8 cellular contexts compared by ENCODE assay signal in genomic region chr1:11650331-11650991, GRCh38. TPM values are rescaled to one million over a fixed set of nuclear protein-coding genes. Genes with fewer than 3 reads are reported as not detected.
DNase-seq lines count a peak whose midpoint lies in the region; ATAC-seq and TF ChIP-seq lines count a peak whose summit lies in the region.

No MANE protein-coding gene starts in this region.

- TF ChIP-seq POLR2A in Peyer's patch (IDR thresholded peaks at IDR 0.05), result no peak

- H3K27me3 ChIP-seq in HAP-1 (ENCODE audit: low read depth), result no peaks in the 10 kb centered on the region
- peaks cover 0 to 8% of the 10 kb centered on the region in 2 donors for H3K27me3 ChIP-seq in Peyer's patch
- peaks cover 88% of the 10 kb centered on the region for H3K27me3 ChIP-seq in neutrophil

- H3K36me3 ChIP-seq in HAP-1 (replicated peaks), result no peaks in the 10 kb centered on the region
- H3K36me3 ChIP-seq in Peyer's patch, result no peaks in the 10 kb centered on the region
- H3K36me3 ChIP-seq in neutrophil, result no peaks in the 10 kb centered on the region

- in situ Hi-C loops in HAP-1 (cut with MboI; ENCODE audit: low sequenced_read_pairs), result no loop called here

- H3K9me3 ChIP-seq in HAP-1, result no peaks in the 10 kb centered on the region
- no peaks in the 10 kb centered on the region for H3K9me3 ChIP-seq in Peyer's patch
- H3K9me3 ChIP-seq in neutrophil, result no peaks in the 10 kb centered on the region

- H3K27ac ChIP-seq in Peyer's patch (peak overlapping the region in 1 of 4 donors; percentile 63), neutrophil (no peak overlapping the region)

- TF ChIP-seq CTCF in AG09319 (IDR thresholded peaks at IDR 0.05; ENCODE audit: low read depth, low read length) (peak; percentile 57), Peyer's patch (IDR thresholded peaks at IDR 0.05) (peak; percentile 48 to 88 (median 82)), foreskin fibroblast (IDR thresholded peaks at IDR 0.05; ENCODE audit: low read depth, low read length) (peak; percentile 58), neutrophil (IDR thresholded peaks at IDR 0.05) (peak; percentile 60)

- no peak for ATAC-seq in HG02885 (IDR thresholded peaks at IDR 0.05; ENCODE audit: poor library complexity, unreplicated experiment)

- H3K4me3 ChIP-seq in HAP-1, result peak overlapping the region; percentile 10
- peak overlapping the region; percentile 0 to 42 (median 38) for H3K4me3 ChIP-seq in Peyer's patch
- peak overlapping the region in 1 of 2 donors; percentile 5 for H3K4me3 ChIP-seq in foreskin fibroblast (ENCODE audit: low read depth in 1 of 2, low read length in 2 of 2)
- H3K4me3 ChIP-seq in neutrophil (ENCODE audit: low read depth in 1 of 2, low read length in 1 of 2), result peak overlapping the region; percentile 3 to 42

- DNase-seq in AG09319 (ENCODE audit: extremely low read depth, low read depth), result peak; percentile 15
- peak; percentile 67 to 90 for DNase-seq in HAP-1 (ENCODE audit: low spot score in 2 of 2)
- peak; percentile 84 to 93 (median 86) for DNase-seq in Peyer's patch
- DNase-seq in activated T-helper 1 cell treated with anti-CD3 and anti-CD28 coated beads, Interleukin-2, amount 50 U/mL, for 16 hours (ENCODE audit: low read depth in 1 of 2, low spot score in 1 of 2), result peak; percentile 63 to 67
- peak; percentile 64 to 86 for DNase-seq in foreskin fibroblast
- peak; percentile 69 for DNase-seq in superior temporal gyrus (ENCODE audit: extremely low spot score)

- H3K4me1 ChIP-seq in HAP-1, result peaks cover 12% of the 10 kb centered on the region
- H3K4me1 ChIP-seq in Peyer's patch, result peaks cover 4 to 45% (median 16%) of the 10 kb centered on the region in 4 donors
- peaks cover 14 to 35% of the 10 kb centered on the region in 2 experiments for H3K4me1 ChIP-seq in neutrophil (ENCODE audit: control insufficient read depth in 1 of 2, insufficient read depth in 1 of 2, low read depth in 1 of 2, low read length in 1 of 2)

RNA-seq across cellular contexts. Expression of gene FBXO2, which starts 3.8 kb away (rescaled TPM):
- 1 to 10 TPM; 1.7 to 7.4 (median 2.8) TPM for total RNA-seq in Peyer's patch

RNA-seq across cellular contexts. Expression of gene FBXO44, which starts 4.2 kb away (rescaled TPM):
- 10 to 100 TPM; 11.2 to 43.7 (median 15.0) TPM for total RNA-seq in Peyer's patch

RNA-seq across cellular contexts. Expression of gene FBXO6, which starts 13.5 kb away (rescaled TPM):
- total RNA-seq in Peyer's patch, result 10 to 100 TPM in 2 of 4 donors, 1 to 10 TPM in 1, not detected in 1; 5.6 to 10.3 (median 10.3) TPM

RNA-seq across cellular contexts. Expression of gene MAD2L2, which starts 30.5 kb away (rescaled TPM):
- total RNA-seq in Peyer's patch, result 10 to 100 TPM in 3 of 4 donors, 1 to 10 TPM in 1; 10.0 to 50.3 (median 11.5) TPM

RNA-seq across cellular contexts. Expression of gene DRAXIN, which starts 41.0 kb away (rescaled TPM):
- not detected for total RNA-seq in Peyer's patch

Comparison
In these comparisons a context has a peak if more than half of its experiments do, and no peak if none do; other contexts are left out.
1. DNase-seq: peak in every context shown above with its lines; median percentile 86 in Peyer's patch; 78 in HAP-1; 75 in foreskin fibroblast; 69 in superior temporal gyrus; 65 in activated T-helper 1 cell treated with anti-CD3 and anti-CD28 coated beads, Interleukin-2, amount 50 U/mL, for 16 hours; 15 in AG09319.